ENCODE assay signal across 13 cellular contexts in the genomic region with DNA sequence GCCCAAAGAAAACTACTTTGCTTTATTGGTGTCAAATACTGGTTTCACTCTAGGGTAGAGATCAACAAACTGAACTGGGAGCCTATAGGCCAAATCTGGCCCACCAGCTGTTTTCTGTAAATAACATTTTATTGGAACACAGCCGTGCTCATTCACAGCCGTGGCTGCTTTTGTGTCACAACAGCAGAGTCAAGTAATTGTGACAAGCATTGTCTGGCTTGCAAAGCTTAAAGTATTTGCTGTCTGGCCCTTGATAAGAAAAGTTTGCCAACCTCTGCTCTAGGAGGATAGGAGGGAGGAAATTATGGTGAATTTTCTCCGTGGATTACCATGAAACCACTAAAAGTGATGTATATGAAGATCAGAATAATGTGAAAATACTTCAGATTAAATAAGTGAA. TPM values are rescaled to one million over a fixed set of nuclear protein-coding genes. Genes with fewer than 3 reads are reported as not detected.
"Had no signal": no experiment of that assay in that cellular context is flagged by ENCODE, and none has a peak within 500 bp of the region (broad histone marks: within the 10 kb centered on the region; RNA-seq: fewer than 3 reads in every experiment).

No MANE protein-coding gene starts in this region.

- H3K4me1 ChIP-seq: breast epithelium, left lung had no signal

- DNase-seq: activated CD4-positive, alpha-beta T cell treated with anti-CD3 and anti-CD28 coated beads for 48 hours; activated naive CD4-positive, alpha-beta T cell; aorta; heart right ventricle; left lung; mesenchymal stem cell; nephron progenitor cell; stimulated activated CD4-positive, alpha-beta T cell treated with anti-CD3 and anti-CD28 coated beads, Interleukin-15, amount 100 ng/mL, for 24 hours; stimulated activated CD4-positive, alpha-beta T cell treated with anti-CD3 and anti-CD28 coated beads, Interleukin-4, amount 100 ng/mL, for 24 hours had no signal

- H3K4me3 ChIP-seq: breast epithelium, heart right ventricle, left lung had no signal

- H3K27me3 ChIP-seq: breast epithelium, heart right ventricle, left lung had no signal

- H3K9me3 ChIP-seq: breast epithelium, heart right ventricle, left lung had no signal

- H3K27ac ChIP-seq: breast epithelium, left lung had no signal

- FAIRE-seq: frontal cortex, keratinocyte had no signal

- ATAC-seq: left lung had no signal

- H3K36me3 ChIP-seq: breast epithelium, left lung had no signal

RNA-seq across cellular contexts. Expression of a gene that starts 53.4 kb away (rescaled TPM):
- total RNA-seq: frontal cortex, osteocyte had no signal
